8 cellular contexts compared by ENCODE assay signal in the genomic region with DNA sequence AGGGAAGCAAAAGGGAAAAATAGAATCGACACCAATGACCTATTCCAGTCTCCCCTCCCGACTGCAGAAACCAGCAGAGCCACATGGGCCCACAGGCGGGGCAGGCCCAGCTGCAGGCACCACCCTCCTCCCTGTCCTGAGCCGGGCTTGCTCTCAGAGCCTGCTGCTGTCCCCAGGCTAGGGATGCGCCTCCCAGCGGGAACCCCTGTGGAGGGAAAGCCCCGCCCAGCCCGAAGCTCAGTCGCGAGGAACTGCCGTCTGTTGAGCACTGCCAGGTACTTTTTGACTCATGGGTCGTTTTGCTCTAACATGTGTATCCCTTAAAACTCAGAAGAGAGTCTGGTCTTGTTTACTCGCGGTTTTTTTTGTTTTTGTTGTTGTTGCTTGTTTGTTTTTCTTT.
DNase-seq lines count a peak whose midpoint lies in the region; ATAC-seq and TF ChIP-seq lines count a peak whose summit lies in the region.

No MANE protein-coding gene starts in this region.

- peak overlapping the region; percentile 71 for H3K4me3 Mint-ChIP-seq in progenitor cell of endocrine pancreas (ENCODE audit: low read depth)

- DNase-seq in H7 (peak; percentile 90), RPMI7951 (ENCODE audit: low read depth) (peak; percentile 17), heart left ventricle (peak in 3 of 5 donors; percentile 49 to 76 (median 64)), progenitor cell of endocrine pancreas (ENCODE audit: low spot score, unreplicated experiment) (peak; percentile 29), NCI-H1092 (lab: John Stamatoyannopoulos, UW) (no peak)

- H3K9me3 Mint-ChIP-seq in progenitor cell of endocrine pancreas (ENCODE audit: low read depth), result peaks cover under 1% of the 10 kb centered on the region

- no peak for TF ChIP-seq POLR2A in heart left ventricle (IDR thresholded peaks at IDR 0.05)

- H3K27me3 ChIP-seq in H7 (ENCODE audit: control insufficient read depth, insufficient read depth, low read length) (peaks cover 2% of the 10 kb centered on the region; the same call in 1 of the 2 replicates), heart left ventricle (peaks cover 0 to 26% (median 10%) of the 10 kb centered on the region in 9 donors)

- peak overlapping the region in 5 of 12 donors; percentile 18 to 51 (median 25) for H3K27ac ChIP-seq in heart left ventricle

- intact Hi-C loops in heart left ventricle (cut with DNase I), result loop anchor here in 1 of 10 donors (10.0 kb wide), 1 partner anchor 122 kb away; a partner anchor contains a TSS

- TF ChIP-seq CTCF in heart left ventricle (IDR thresholded peaks at IDR 0.05) (no peak), progenitor cell of endocrine pancreas (IDR thresholded peaks at IDR 0.05; ENCODE audit: unreplicated experiment) (no peak)

- peak overlapping the region; percentile 31; the same call in 1 of the 2 replicates for H3K4me3 ChIP-seq in H7 (ENCODE audit: insufficient read depth, low read depth, low read length)
- peak overlapping the region in 1 of 12 donors; percentile 16 for H3K4me3 ChIP-seq in heart left ventricle

- ATAC-seq in heart left ventricle (peak; percentile 55 to 85 (median 76)), GM21381 (IDR thresholded peaks at IDR 0.05; ENCODE audit: unreplicated experiment) (no peak), HG03439 (IDR thresholded peaks at IDR 0.05; ENCODE audit: unreplicated experiment) (no peak), GM18867 (IDR thresholded peaks at IDR 0.05; ENCODE audit: unreplicated experiment) (no peak)

- 16 to 30% (median 19%) methylated on average over 13 to 14 of the region's 14 CpGs for WGBS in heart left ventricle, 4 donors

- H3K4me1 Mint-ChIP-seq in progenitor cell of endocrine pancreas (ENCODE audit: low read depth), result peaks cover 10% of the 10 kb centered on the region

- peaks cover 0 to 20% (median 0%) of the 10 kb centered on the region in 12 donors for H3K9me3 ChIP-seq in heart left ventricle

- H3K36me3 ChIP-seq in H7 (replicated peaks; ENCODE audit: control insufficient read depth, insufficient read depth, low read length) (no peaks in the 10 kb centered on the region), heart left ventricle (no peaks in the 10 kb centered on the region)

- peaks cover 23% of the 10 kb centered on the region for H3K27me3 Mint-ChIP-seq in progenitor cell of endocrine pancreas

- peaks cover 0 to 17% (median 10%) of the 10 kb centered on the region in 12 donors for H3K4me1 ChIP-seq in heart left ventricle

- peak overlapping the region; percentile 39 for H3K27ac Mint-ChIP-seq in progenitor cell of endocrine pancreas

- H3K36me3 Mint-ChIP-seq in progenitor cell of endocrine pancreas (ENCODE audit: insufficient read depth), result no peaks in the 10 kb centered on the region

Comparison
In these comparisons a context has a peak if more than half of its experiments do, and no peak if none do; other contexts are left out.
1. ATAC-seq: peak in heart left ventricle (4 of 4); none in GM21381 (single experiment), HG03439 (single experiment) and GM18867 (single experiment).